ENCODE assay signal across 14 cellular contexts in genomic region chr12:101086490-101086889, GRCh38.
DNase-seq lines count a peak whose midpoint lies in the region; FAIRE-seq and TF ChIP-seq lines count a peak whose summit lies in the region.
"Had no signal": no experiment of that assay in that cellular context is flagged by ENCODE, and none has a peak within 500 bp of the region (broad histone marks: within the 10 kb centered on the region; RNA-seq: fewer than 3 reads in every experiment).

No MANE protein-coding gene starts in this region.

- POLR2A ChIA-PET in RWPE1 (lab: Yijun Ruan, JAX; ENCODE audit: low non-redundant PET), result no interaction called here

- FAIRE-seq in RCC 7860 (lab: Jason Lieb, UNC), result no peak

- H3K27ac ChIP-seq in RWPE1, result no peak overlapping the region
- H3K27ac ChIP-seq: 22Rv1, KMS-11, SJSA1 had no signal

- H3K4me3 ChIP-seq in epithelial cell of esophagus (ENCODE audit: low read length), result no peak overlapping the region
- H3K4me3 ChIP-seq: SJSA1 had no signal

- TF ChIP-seq CTCF in epithelial cell of esophagus (IDR thresholded peaks at IDR 0.05; ENCODE audit: insufficient read depth, low read depth, low read length, missing control alignments) (no peak), RWPE1 (conservative IDR thresholded peaks at IDR 0.05; ENCODE audit: low read depth) (no peak)

- CTCF ChIA-PET in RWPE1 (lab: Yijun Ruan, JAX), result no interaction called here

- DNase-seq in DMS 273 (lab: John Stamatoyannopoulos, UW; ENCODE audit: unreplicated experiment) (peak; percentile 26), DMS 273 treated with DMSO at 0.1 percent for 48 hours (lab: John Stamatoyannopoulos, UW) (no peak), RCC 7860 (ENCODE audit: low spot score) (peak; percentile 14), epithelial cell of esophagus (ENCODE audit: low read depth) (peak; percentile 9), renal cortical epithelial cell (ENCODE audit: low read depth) (peak; percentile 51), SKM-1 treated with dmso at 0.1 percent for 144 hours (lab: John Stamatoyannopoulos, UW; ENCODE audit: unreplicated experiment) (no peak), RWPE1 (ENCODE audit: low spot score) (no peak)
- no peak for DNase-seq in NK-92 treated with Interleukin-12 subunit alpha and Interleukin-12 subunit beta, amount 100 ng/mL, for 24 hours (lab: John Stamatoyannopoulos, UW)
- DNase-seq: naive thymus-derived CD4-positive, alpha-beta T cell; NCI-H2081 treated with DMSO at 0.1 percent for 48 hours; stimulated activated CD4-positive, alpha-beta T cell treated with anti-CD3 and anti-CD28 coated beads, Interleukin-12 subunit alpha, Interleukin-12 subunit beta, amount 100 ng/mL, for 4 hours had no signal

Comparison
In these comparisons a context has a peak if more than half of its experiments do, and no peak if none do; other contexts are left out.
1. DNase-seq: peak in DMS 273 (single experiment), RCC 7860 (single experiment), epithelial cell of esophagus (single experiment) and renal cortical epithelial cell (single experiment); none in DMS 273 treated with DMSO at 0.1 percent for 48 hours (single experiment), SKM-1 treated with dmso at 0.1 percent for 144 hours (single experiment), NK-92 treated with Interleukin-12 subunit alpha and Interleukin-12 subunit beta, amount 100 ng/mL, for 24 hours (single experiment) and RWPE1 (single experiment).